ENCODE assay signal across 8 cellular contexts in genomic region chr12:57111046-57111698, GRCh38. TPM values are rescaled to one million over a fixed set of nuclear protein-coding genes. Genes with fewer than 3 reads are reported as not detected.
A peak's percentile ranks its signal among the peaks of the same experiment; 100 is the strongest.
DNase-seq lines count a peak whose midpoint lies in the region; ATAC-seq and TF ChIP-seq lines count a peak whose summit lies in the region.

Gene STAT6, minus strand, starts transcription at chr12:57111362. Its CDS starts 3,084 bp downstream, at chr12:57108278.

- peak in 1 of 6 experiments; percentile 15 for TF ChIP-seq CTCF in adrenal gland (IDR thresholded peaks at IDR 0.05)
- no peak for TF ChIP-seq CTCF in right atrium auricular region (IDR thresholded peaks at IDR 0.05)
- no peak for TF ChIP-seq CTCF in retinal pigment epithelial cell (conservative IDR thresholded peaks at IDR 0.05; ENCODE audit: low read depth, low read length)

- peak; percentile 93 for DNase-seq in CD1c-positive myeloid dendritic cell (ENCODE audit: extremely low spot score)
- peak; percentile 39 for DNase-seq in HS-5 (ENCODE audit: low read depth)
- DNase-seq in T follicular helper cell (ENCODE audit: low read depth) = peak; percentile 81
- peak; percentile 79 to 92 (median 88) for DNase-seq in adrenal gland
- DNase-seq in right atrium auricular region (ENCODE audit: low spot score) = peak; percentile 85
- no peak for DNase-seq in retinal pigment epithelial cell (ENCODE audit: low read depth)
- no peak for DNase-seq in NCI-H1092 (lab: John Stamatoyannopoulos, UW)

- 1 to 3% (median 1%) methylated on average over 13 of the region's 13 CpGs for WGBS in adrenal gland, 4 donors

- H3K27ac ChIP-seq in adrenal gland = peak within 1 kb of the TSS; percentile 76 to 100 (median 99)
- peak within 1 kb of the TSS; percentile 97 to 98 for H3K27ac ChIP-seq in right atrium auricular region

- TF ChIP-seq POLR2A in adrenal gland (IDR thresholded peaks at IDR 0.05) = peak; percentile 25 to 73

- H3K36me3 ChIP-seq in adrenal gland (replicated peaks in 1 of 2) = peaks cover 0 to 22% of the 10 kb centered on the region in 2 donors
- peaks cover 18% of the 10 kb centered on the region for H3K36me3 ChIP-seq in right atrium auricular region

- peak; percentile 59 for ATAC-seq in GM19438 (IDR thresholded peaks at IDR 0.05; ENCODE audit: low read depth, unreplicated experiment)

- peak within 1 kb of the TSS; percentile 27 to 98 (median 72) for H3K4me3 ChIP-seq in adrenal gland
- peak within 1 kb of the TSS; percentile 66 to 73 for H3K4me3 ChIP-seq in right atrium auricular region
- peak within 1 kb of the TSS; percentile 64 for H3K4me3 ChIP-seq in retinal pigment epithelial cell (ENCODE audit: low read length)

- H3K27me3 ChIP-seq in adrenal gland (no peaks in the 10 kb centered on the region), right atrium auricular region (no peaks in the 10 kb centered on the region)

- H3K4me1 ChIP-seq in adrenal gland (replicated peaks in 1 of 2) (peaks cover 12 to 34% of the 10 kb centered on the region in 2 donors), right atrium auricular region (peaks cover 0 to 29% of the 10 kb centered on the region in 2 donors)

- H3K9me3 ChIP-seq in adrenal gland (replicated peaks in 1 of 3) (no peaks in the 10 kb centered on the region), right atrium auricular region (no peaks in the 10 kb centered on the region)

- intact Hi-C loops in adrenal gland (cut with DNase I) = loop anchor here (2.0 to 5.0 kb wide), 2 partner anchors 22 to 34 kb away; partner anchors contain the start of genes NAB2 (in 1 of the 2) and NEMP1 (in 1 of the 2)

RNA-seq across cellular contexts. Expression of gene STAT6, which starts in this region (rescaled TPM):
- 100 to 1,000 TPM; 109 to 227 (median 155) TPM for total RNA-seq in adrenal gland
- 100 to 1,000 TPM; 102 to 321 (median 177) TPM for polyA plus RNA-seq in adrenal gland
- total RNA-seq in right atrium auricular region = 10 to 100 TPM; 34.3 to 64.3 TPM

Comparison
In these comparisons a context has a peak if more than half of its experiments do, and no peak if none do; other contexts are left out.
1. DNase-seq: peak in CD1c-positive myeloid dendritic cell (single experiment), HS-5 (single experiment), T follicular helper cell (single experiment), adrenal gland (7 of 7) and right atrium auricular region (single experiment); none in retinal pigment epithelial cell (single experiment) and NCI-H1092 (single experiment).
2. Peak in every context shown above with its lines, with median percentiles within 50 percentile points of each other: H3K4me3 ChIP-seq.